In the genomic region with DNA sequence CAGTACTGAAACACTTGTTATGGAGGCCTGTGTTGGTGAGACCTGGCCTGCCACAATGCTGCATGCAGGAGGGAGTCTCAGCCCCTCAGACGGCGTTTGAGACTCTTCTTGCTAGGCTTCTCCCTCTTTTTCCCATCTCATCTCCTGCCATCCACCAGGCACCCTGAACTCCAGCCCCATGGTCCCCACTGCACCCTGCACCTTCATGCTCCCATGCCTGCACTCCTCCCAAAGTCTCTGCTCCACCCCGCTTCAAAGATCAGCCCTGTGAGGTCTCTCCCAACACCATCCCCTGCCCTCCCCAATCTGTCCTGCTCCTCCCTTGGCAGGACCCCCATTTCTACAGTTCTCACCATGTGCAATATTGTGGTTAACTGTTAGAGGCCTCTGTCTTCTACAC, we compare ENCODE assay signal across 24 cellular contexts.
A peak's percentile ranks its signal among the peaks of the same experiment; 100 is the strongest.
DNase-seq lines count a peak whose midpoint lies in the region; ATAC-seq and TF ChIP-seq lines count a peak whose summit lies in the region.
"Had no signal": no experiment of that assay in that cellular context is flagged by ENCODE, and none has a peak within 500 bp of the region (broad histone marks: within the 10 kb centered on the region; RNA-seq: fewer than 3 reads in every experiment).

No MANE protein-coding gene starts in this region.

- no peaks in the 10 kb centered on the region for H3K27me3 Mint-ChIP-seq in CD8-positive, alpha-beta memory T cell
- H3K27me3 Mint-ChIP-seq in HFFc6 (ENCODE audit: insufficient read depth) = no peaks in the 10 kb centered on the region; the same call in 1 of the 2 replicates
- H3K27me3 Mint-ChIP-seq in WTC11 (ENCODE audit: low read depth) = no peaks in the 10 kb centered on the region
- H3K27me3 Mint-ChIP-seq: effector memory CD8-positive, alpha-beta T cell had no signal

- CTCF ChIA-PET in AG04450 (lab: Charles Lee) (interaction anchor here (0.9 kb wide), 1 partner anchor 13 kb away, joined by 4 read pairs; no protein-coding TSS in a partner anchor), WTC11 (lab: Charles Lee) (interaction anchor here (1.1 kb wide), 1 partner anchor 12 kb away, joined by 3 read pairs; no protein-coding TSS in a partner anchor)
- CTCF ChIA-PET in CD8-positive, alpha-beta memory T cell (lab: Charles Lee) = no interaction called here

- H3K27ac ChIP-seq in AG04450 (ENCODE audit: low read depth, low read length) = peak overlapping the region; percentile 21
- no peak overlapping the region for H3K27ac ChIP-seq in CD8-positive, alpha-beta memory T cell (ENCODE audit: low read depth, low read length)
- H3K27ac ChIP-seq: brain microvascular endothelial cell, C4-2B, SJCRH30, uterus had no signal

- TF ChIP-seq CTCF in AG04450 (IDR thresholded peaks at IDR 0.05; ENCODE audit: low read depth, low read length) (no peak), HFFc6 (IDR thresholded peaks at IDR 0.05) (no peak), WTC11 (IDR thresholded peaks at IDR 0.05) (no peak), GM13977 (IDR thresholded peaks at IDR 0.05; ENCODE audit: extremely low read depth, insufficient read depth, missing control alignments) (no peak)

- no peaks in the 10 kb centered on the region for H3K4me1 ChIP-seq in CD8-positive, alpha-beta memory T cell (ENCODE audit: insufficient read depth, low read length)
- H3K4me1 ChIP-seq: HAP-1 had no signal

- peaks cover 25 to 77% (median 70%) of the 10 kb centered on the region in 3 donors for H3K4me1 Mint-ChIP-seq in CD8-positive, alpha-beta memory T cell
- H3K4me1 Mint-ChIP-seq in HFFc6 (ENCODE audit: low read depth) (peaks cover 45% of the 10 kb centered on the region), WTC11 (peaks cover 43% of the 10 kb centered on the region)
- H3K4me1 Mint-ChIP-seq: neural crest cell had no signal

- no peak overlapping the region for H3K4me3 ChIP-seq in AG04450 (ENCODE audit: low read depth, low read length)
- H3K4me3 ChIP-seq in CD8-positive, alpha-beta memory T cell (ENCODE audit: low read length) = no peak overlapping the region
- H3K4me3 ChIP-seq: gastrocnemius medialis, HAP-1, SJCRH30, uterus had no signal

- POLR2A ChIA-PET in AG04450 (lab: Yijun Ruan, JAX) (no interaction called here), WTC11 (lab: Charles Lee) (no interaction called here)
- POLR2A ChIA-PET in CD8-positive, alpha-beta memory T cell (lab: Charles Lee) = interaction anchor here (0.6 kb wide), 1 partner anchor 14 kb away, joined by 3 read pairs; no protein-coding TSS in a partner anchor

- in situ Hi-C loops in GM13977 (cut with MboI; ENCODE audit: low pct_unique_long_range_greater_than_20kb, low sequenced_read_pairs, unreplicated experiment) = no loop called here

- H3K9me3 ChIP-seq in AG04450 (ENCODE audit: control insufficient read depth, insufficient read depth, low read length) = no peaks in the 10 kb centered on the region
- H3K9me3 ChIP-seq in CD8-positive, alpha-beta memory T cell (ENCODE audit: low read length) = no peaks in the 10 kb centered on the region
- H3K9me3 ChIP-seq: gastrocnemius medialis, HAP-1, SJCRH30, uterus had no signal

- peak overlapping the region in 5 of 8 donors; percentile 43 to 84 (median 60) for H3K27ac Mint-ChIP-seq in CD8-positive, alpha-beta memory T cell
- H3K27ac Mint-ChIP-seq in HFFc6 (peak overlapping the region; percentile 27; the same call in 1 of the 2 replicates), WTC11 (peak overlapping the region; percentile 67)
- H3K27ac Mint-ChIP-seq: activated T-helper 2 cell treated with anti-CD3 and anti-CD28 coated beads, Interferon-gamma antibody, Interleukin-2, Interleukin-4, amounts not matched to agents 10 μg/mL and 5 μg/mL and 100 μg/mL, durations not matched to agents 14 hours and 24 hours and 36 hours had no signal

- H3K36me3 Mint-ChIP-seq in CD8-positive, alpha-beta memory T cell = peaks cover 0 to 52% (median 4%) of the 10 kb centered on the region in 3 donors
- peaks cover 10% of the 10 kb centered on the region; the same call in 1 of the 2 replicates for H3K36me3 Mint-ChIP-seq in HFFc6 (ENCODE audit: low read depth)
- peaks cover 5% of the 10 kb centered on the region for H3K36me3 Mint-ChIP-seq in WTC11

- H3K4me3 Mint-ChIP-seq in CD8-positive, alpha-beta memory T cell = no peak overlapping the region
- no peak overlapping the region for H3K4me3 Mint-ChIP-seq in HFFc6
- H3K4me3 Mint-ChIP-seq in WTC11 = no peak overlapping the region
- H3K4me3 Mint-ChIP-seq: effector memory CD8-positive, alpha-beta T cell; neural crest cell had no signal

- H3K36me3 ChIP-seq in CD8-positive, alpha-beta memory T cell (ENCODE audit: insufficient read depth, low read length) = no peaks in the 10 kb centered on the region
- H3K36me3 ChIP-seq: brain microvascular endothelial cell, gastrocnemius medialis, HAP-1, uterus had no signal

- ATAC-seq in WTC11 (no peak), GM19397 (IDR thresholded peaks at IDR 0.05; ENCODE audit: unreplicated experiment) (no peak)
- ATAC-seq: effector memory CD8-positive, alpha-beta T cell; esophagus mucosa; gastrocnemius medialis had no signal

- no peaks in the 10 kb centered on the region for H3K9me3 Mint-ChIP-seq in CD8-positive, alpha-beta memory T cell
- H3K9me3 Mint-ChIP-seq in HFFc6 (no peaks in the 10 kb centered on the region), WTC11 (no peaks in the 10 kb centered on the region)
- H3K9me3 Mint-ChIP-seq: activated T-helper 2 cell treated with anti-CD3 and anti-CD28 coated beads, Interferon-gamma antibody, Interleukin-2, Interleukin-4, amounts not matched to agents 10 μg/mL and 5 μg/mL and 100 μg/mL, durations not matched to agents 14 hours and 24 hours and 36 hours; effector memory CD8-positive, alpha-beta T cell; neural crest cell had no signal

- H3K27me3 ChIP-seq in AG04450 (ENCODE audit: control insufficient read depth, insufficient read depth, low read length) = no peaks in the 10 kb centered on the region
- H3K27me3 ChIP-seq in CD8-positive, alpha-beta memory T cell (ENCODE audit: insufficient read depth, low read length, poor library complexity, severe bottlenecking) = no peaks in the 10 kb centered on the region
- H3K27me3 ChIP-seq: brain microvascular endothelial cell, gastrocnemius medialis, SJCRH30, uterus had no signal

- DNase-seq in AG04450 (ENCODE audit: low read depth, low spot score) (no peak), HFFc6 (no peak), WTC11 (ENCODE audit: low spot score) (no peak), COR-L47 (lab: John Stamatoyannopoulos, UW) (no peak), GM13977 (ENCODE audit: low spot score) (no peak), putamen (ENCODE audit: low spot score) (no peak)
- no peak for DNase-seq in CD8-positive, alpha-beta memory T cell
- DNase-seq: ACHN; activated CD4-positive, alpha-beta T cell treated with anti-CD3 and anti-CD28 coated beads for 4 hours; brain microvascular endothelial cell; effector memory CD8-positive, alpha-beta T cell; gastrocnemius medialis; hypothalamus; Kasumi-1; NCI-H1048; NCI-H187 treated with DMSO at 0.1 percent for 48 hours; SJCRH30; uterus had no signal

TF ChIP-seq in WTC11, 78 proteins besides CTCF, POLR2A, EP300 and RAD21 (continues in another document):
- TF ChIP-seq ZNF512 (CRISPR knock-in tag; IDR thresholded peaks at IDR 0.05; ENCODE audit: borderline replicate concordance) = no peak
- no peak for TF ChIP-seq PRDM15 (CRISPR knock-in tag; IDR thresholded peaks at IDR 0.05)
- TF ChIP-seq HMGA2 (CRISPR knock-in tag; IDR thresholded peaks at IDR 0.05) = no peak
- TF ChIP-seq PRRX2 (CRISPR knock-in tag; IDR thresholded peaks at IDR 0.05) = no peak
- TF ChIP-seq CREM (CRISPR knock-in tag; IDR thresholded peaks at IDR 0.05) = no peak
